ENCODE assay signal across 1 cellular context in genomic region chr3:17705991-17706390, GRCh38.
TF ChIP-seq lines count a peak whose summit lies in the region.

No MANE protein-coding gene starts in this region.

TF ChIP-seq in K562, 482 proteins besides CTCF, POLR2A, EP300 and RAD21:
- peak; percentile 33; the same call in 1 of the 2 replicates for TF ChIP-seq ZBTB33 (CRISPR knock-in tag; IDR thresholded peaks at IDR 0.05)
